Comparison of ENCODE assay signal across 8 cellular contexts in genomic region chr4:154559141-154559841, GRCh38. TPM values are rescaled to one million over a fixed set of nuclear protein-coding genes. Genes with fewer than 3 reads are reported as not detected.
A peak's percentile ranks its signal among the peaks of the same experiment; 100 is the strongest.
DNase-seq lines count a peak whose midpoint lies in the region; ATAC-seq and TF ChIP-seq lines count a peak whose summit lies in the region.

No MANE protein-coding gene starts in this region.

- no peaks in the 10 kb centered on the region for H3F3A ChIP-seq in SU-DHL-6 (ENCODE audit: insufficient read depth)

- H3K9ac ChIP-seq in SU-DHL-6 (ENCODE audit: low read length) = no peak overlapping the region

- H3K79me2 ChIP-seq in SU-DHL-6 (ENCODE audit: insufficient read depth, low read length) = no peaks in the 10 kb centered on the region

- no peak overlapping the region for H3K27ac Mint-ChIP-seq in activated naive CD4-positive, alpha-beta T cell treated with anti-CD3 and anti-CD28 coated beads, Interleukin-2, amount 10 ng/mL, durations not matched to agents 7 days and 5 days

- TF ChIP-seq CTCF in HL-60 (IDR thresholded peaks at IDR 0.05; ENCODE audit: insufficient read depth, low read length) (peak; percentile 24), SU-DHL-6 (IDR thresholded peaks at IDR 0.05; ENCODE audit: insufficient read depth, low read length, poor library complexity, severe bottlenecking) (peak; percentile 17), upper lobe of right lung (IDR thresholded peaks at IDR 0.05) (peak; percentile 51)

- peak; percentile 85 for ATAC-seq in GM21576 (IDR thresholded peaks at IDR 0.05; ENCODE audit: unreplicated experiment)
- ATAC-seq in upper lobe of right lung = peak; percentile 93

- intact Hi-C loops in upper lobe of right lung (cut with DNase I) = loop anchor here (10.0 kb wide), 1 partner anchor 66 kb away; no protein-coding TSS in a partner anchor

- no peak overlapping the region for H3K4me3 Mint-ChIP-seq in activated naive CD4-positive, alpha-beta T cell treated with anti-CD3 and anti-CD28 coated beads, Interleukin-2, amount 10 ng/mL, durations not matched to agents 7 days and 5 days

- no peak overlapping the region for H3K4me2 ChIP-seq in SU-DHL-6 (ENCODE audit: low read depth, low read length, poor library complexity, severe bottlenecking)

- no peaks in the 10 kb centered on the region for H3K36me3 Mint-ChIP-seq in activated naive CD4-positive, alpha-beta T cell treated with anti-CD3 and anti-CD28 coated beads, Interleukin-2, amount 10 ng/mL, durations not matched to agents 7 days and 5 days

- H3K27me3 Mint-ChIP-seq in activated naive CD4-positive, alpha-beta T cell treated with anti-CD3 and anti-CD28 coated beads, Interleukin-2, amount 10 ng/mL, durations not matched to agents 7 days and 5 days = no peaks in the 10 kb centered on the region

- no peaks in the 10 kb centered on the region for H3K4me1 ChIP-seq in upper lobe of right lung

- H4K20me1 ChIP-seq in SU-DHL-6 (ENCODE audit: low read depth, low read length) = no peaks in the 10 kb centered on the region

- H3K9me3 ChIP-seq in SU-DHL-6 (ENCODE audit: insufficient read depth, low read length) (no peaks in the 10 kb centered on the region), upper lobe of right lung (no peaks in the 10 kb centered on the region)

- H3K4me1 Mint-ChIP-seq in activated naive CD4-positive, alpha-beta T cell treated with anti-CD3 and anti-CD28 coated beads, Interleukin-2, amount 10 ng/mL, durations not matched to agents 7 days and 5 days = no peaks in the 10 kb centered on the region

- H3K4me3 ChIP-seq in HL-60 (replicated peaks; ENCODE audit: insufficient read depth, low read length) (no peak overlapping the region), SU-DHL-6 (ENCODE audit: insufficient read depth, low read length, poor library complexity, severe bottlenecking) (no peak overlapping the region), upper lobe of right lung (no peak overlapping the region)

- H3K9me3 Mint-ChIP-seq in activated naive CD4-positive, alpha-beta T cell treated with anti-CD3 and anti-CD28 coated beads, Interleukin-2, amount 10 ng/mL, durations not matched to agents 7 days and 5 days = no peaks in the 10 kb centered on the region

- H3K27ac ChIP-seq in HL-60 (replicated peaks) (no peak overlapping the region), SU-DHL-6 (ENCODE audit: low read depth, low read length) (no peak overlapping the region), upper lobe of right lung (no peak overlapping the region)

- no peak overlapping the region for H2AFZ ChIP-seq in SU-DHL-6 (ENCODE audit: low read depth, low read length, severe bottlenecking)

- no peaks in the 10 kb centered on the region for H3K9me2 ChIP-seq in SU-DHL-6 (replicated peaks; ENCODE audit: insufficient read depth, low read length)

- H3K36me3 ChIP-seq in SU-DHL-6 (ENCODE audit: low read length) (no peaks in the 10 kb centered on the region), upper lobe of right lung (no peaks in the 10 kb centered on the region)

- H3K27me3 ChIP-seq in HL-60 (ENCODE audit: insufficient read depth, poor library complexity, severe bottlenecking) = no peaks in the 10 kb centered on the region
- no peaks in the 10 kb centered on the region for H3K27me3 ChIP-seq in SU-DHL-6 (ENCODE audit: low read length)
- no peaks in the 10 kb centered on the region for H3K27me3 ChIP-seq in upper lobe of right lung

- DNase-seq in activated naive CD4-positive, alpha-beta T cell treated with anti-CD3 and anti-CD28 coated beads, Interleukin-2, amount 10 ng/mL, durations not matched to agents 7 days and 5 days = peak; percentile 29
- DNase-seq in activated naive CD4-positive, alpha-beta T cell treated with Interleukin-2 at 50 U/mL for 16 hours = no peak
- DNase-seq in HL-60 (ENCODE audit: low read depth in 1 of 2, low spot score in 1 of 2) (peak; percentile 12 to 21), iPS-NIHi11 (ENCODE audit: low spot score) (peak; percentile 27), upper lobe of right lung (no peak)
- no peak for DNase-seq in stimulated activated naive CD4-positive, alpha-beta T cell (lab: John Stamatoyannopoulos, UW)

- CTCF ChIA-PET in activated naive CD4-positive, alpha-beta T cell treated with anti-CD3 and anti-CD28 coated beads, Interleukin-2, amount 10 ng/mL, durations not matched to agents 7 days and 5 days (lab: Charles Lee) = interaction anchor here (0.6 to 3.4 kb wide), 11 partner anchors 9 to 228 kb away, joined by 3 to 90 read pairs (median 5); partner anchors contain the start of genes FGG and PLRG1

RNA-seq across cellular contexts. Expression of gene FGB, which starts 3.5 kb away (rescaled TPM):
- total RNA-seq in upper lobe of right lung = 1.2 TPM

RNA-seq across cellular contexts. Expression of gene PLRG1, which starts 9.1 kb away (rescaled TPM):
- 68.8 TPM for total RNA-seq in upper lobe of right lung

RNA-seq across cellular contexts. Expression of gene FGA, which starts 31.3 kb away (rescaled TPM):
- total RNA-seq in upper lobe of right lung = 39.5 TPM

RNA-seq across cellular contexts. Expression of gene FGG, which starts 53.2 kb away (rescaled TPM):
- 515 TPM for total RNA-seq in upper lobe of right lung

Comparison
In these comparisons a context has a peak if more than half of its experiments do, and no peak if none do; other contexts are left out.
1. DNase-seq: peak in activated naive CD4-positive, alpha-beta T cell treated with anti-CD3 and anti-CD28 coated beads, Interleukin-2, amount 10 ng/mL, durations not matched to agents 7 days and 5 days (single experiment), HL-60 (2 of 2) and iPS-NIHi11 (single experiment); none in activated naive CD4-positive, alpha-beta T cell treated with Interleukin-2 at 50 U/mL for 16 hours (single experiment), upper lobe of right lung (single experiment) and stimulated activated naive CD4-positive, alpha-beta T cell (0 of 6).
2. Peak in every context shown above with its lines, with median percentiles within 50 percentile points of each other: CTCF ChIP-seq.